In the genomic region with DNA sequence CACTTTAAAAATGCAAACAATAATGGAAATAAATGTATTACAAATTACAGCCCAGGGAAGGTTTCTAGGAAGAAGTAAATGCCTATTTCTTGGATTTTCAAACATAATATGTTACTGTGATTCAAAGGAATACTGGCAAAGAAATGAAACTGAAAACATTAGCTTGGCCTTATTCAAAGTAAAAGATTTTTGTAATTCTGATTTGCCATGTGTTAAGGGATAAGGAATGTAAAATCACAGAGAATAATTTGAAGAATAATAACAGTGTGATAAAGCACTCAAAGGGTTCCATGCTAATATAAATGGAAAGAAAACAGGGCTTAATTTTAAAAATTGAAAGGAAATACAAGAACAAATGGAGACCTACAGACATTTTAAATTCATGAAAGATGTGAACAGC, we compare ENCODE assay signal across 26 cellular contexts.
DNase-seq lines count a peak whose midpoint lies in the region; ATAC-seq and TF ChIP-seq lines count a peak whose summit lies in the region.
"Had no signal": no experiment of that assay in that cellular context is flagged by ENCODE, and none has a peak within 500 bp of the region (broad histone marks: within the 10 kb centered on the region; RNA-seq: fewer than 3 reads in every experiment).

No MANE protein-coding gene starts in this region.

- H3K9me1 ChIP-seq in IMR-90 (ENCODE audit: insufficient read depth, low read length): no peaks in the 10 kb centered on the region

- ATAC-seq in IMR-90 (ENCODE audit: low read depth): peak; percentile 60
- no peak for ATAC-seq in thoracic aorta (ENCODE audit: insufficient number of reproducible peaks, low FRiP score, low read depth)
- ATAC-seq in GM21528 (IDR thresholded peaks at IDR 0.05; ENCODE audit: low FRiP score, unreplicated experiment): no peak
- ATAC-seq in GM18502 (IDR thresholded peaks at IDR 0.05; ENCODE audit: poor library complexity, unreplicated experiment): no peak
- ATAC-seq: HepG2 had no signal

- no peak for TF ChIP-seq POLR2A in IMR-90 (IDR thresholded peaks at IDR 0.05; ENCODE audit: low read depth, low read length)

- CTCF ChIA-PET in IMR-90 (lab: Yijun Ruan, JAX): no interaction called here

- H3K27ac Mint-ChIP-seq in chondrocyte (ENCODE audit: unreplicated experiment) (peak overlapping the region; percentile 60), mesothelial cell of epicardium (peak overlapping the region; percentile 13)
- H3K27ac Mint-ChIP-seq: CD14-positive monocyte had no signal

- H4K8ac ChIP-seq in IMR-90 (ENCODE audit: low read depth in 2 of 2, low read length in 2 of 2): no peak overlapping the region

- no peak overlapping the region for H3K9ac ChIP-seq in IMR-90 (ENCODE audit: low read depth, low read length)

- intact Hi-C loops in IMR-90 (cut with micrococcal nuclease): no loop called here

- no peak for TF ChIP-seq RAD21 in IMR-90 (IDR thresholded peaks at IDR 0.05; ENCODE audit: low read length)

- no peak overlapping the region for H2BK120ac ChIP-seq in IMR-90 (ENCODE audit: low read depth, low read length)

- no peaks in the 10 kb centered on the region for H3K79me1 ChIP-seq in IMR-90 (ENCODE audit: low read depth in 1 of 2, low read length in 2 of 2)

- H2AK5ac ChIP-seq in IMR-90 (ENCODE audit: low read depth, low read length): no peak overlapping the region

- no peak overlapping the region for H3K27ac ChIP-seq in IMR-90 (ENCODE audit: insufficient read depth, low read length)
- H3K27ac ChIP-seq in thoracic aorta: no peak overlapping the region
- H3K27ac ChIP-seq: PC-9 had no signal

- H3K18ac ChIP-seq in IMR-90 (ENCODE audit: low read depth, low read length): no peak overlapping the region

- no peaks in the 10 kb centered on the region for H4K20me1 ChIP-seq in IMR-90 (ENCODE audit: insufficient read depth, low read length)

- no peak overlapping the region for H3K14ac ChIP-seq in IMR-90 (replicated peaks; ENCODE audit: low read depth, low read length)

- H3K9me3 Mint-ChIP-seq in chondrocyte (ENCODE audit: low read depth) (peaks cover 4% of the 10 kb centered on the region), mesothelial cell of epicardium (peaks cover 4% of the 10 kb centered on the region)

- in situ Hi-C loops in IMR-90 (cut with MboI; ENCODE audit: low sequenced_read_pairs): no loop called here

- H2AK9ac ChIP-seq in IMR-90 (replicated peaks; ENCODE audit: low read depth, low read length, poor library complexity): no peak overlapping the region

- TF ChIP-seq CTCF in IMR-90 (conservative IDR thresholded peaks at IDR 0.05; ENCODE audit: low read depth, low read length) (no peak), chondrocyte (IDR thresholded peaks at IDR 0.05) (no peak), mesothelial cell of epicardium (IDR thresholded peaks at IDR 0.05; ENCODE audit: unreplicated experiment) (no peak), thoracic aorta (IDR thresholded peaks at IDR 0.05) (no peak)

- H3K4me1 ChIP-seq in IMR-90 (ENCODE audit: control insufficient read depth, insufficient read depth, low read length): no peaks in the 10 kb centered on the region; the same call in 1 of the 2 replicates
- peaks cover 4 to 11% of the 10 kb centered on the region in 2 donors for H3K4me1 ChIP-seq in thoracic aorta (ENCODE audit: control insufficient read depth in 1 of 2, low read depth in 2 of 2)

- H3K27me3 Mint-ChIP-seq in chondrocyte (ENCODE audit: low read depth) (no peaks in the 10 kb centered on the region), mesothelial cell of epicardium (ENCODE audit: low read depth) (no peaks in the 10 kb centered on the region)

- peaks cover 21% of the 10 kb centered on the region for H3K4me1 Mint-ChIP-seq in chondrocyte (ENCODE audit: low read depth)
- H3K4me1 Mint-ChIP-seq in mesothelial cell of epicardium: peaks cover 19% of the 10 kb centered on the region
- H3K4me1 Mint-ChIP-seq: CD14-positive monocyte had no signal

- peak overlapping the region; percentile 41 for H2BK5ac ChIP-seq in IMR-90 (ENCODE audit: low read depth, low read length, poor library complexity, severe bottlenecking)

- dilution Hi-C loops in IMR-90 (cut with HindIII; ENCODE audit: low sequenced_read_pairs, unreplicated experiment): no loop called here

- H3K4ac ChIP-seq in IMR-90 (ENCODE audit: low read depth, low read length): no peak overlapping the region

- H3K4me3 Mint-ChIP-seq in chondrocyte (ENCODE audit: unreplicated experiment) (peak overlapping the region; percentile 5), mesothelial cell of epicardium (no peak overlapping the region)
- H3K4me3 Mint-ChIP-seq: CD14-positive monocyte had no signal

- H2AFZ ChIP-seq in IMR-90 (replicated peaks; ENCODE audit: low read length, poor library complexity): no peak overlapping the region
- H2AFZ ChIP-seq: PC-9 had no signal

- H4K5ac ChIP-seq in IMR-90 (ENCODE audit: low read depth, low read length): no peak overlapping the region

- peak overlapping the region; percentile 63; the same call in 1 of the 2 replicates for H3K4me2 ChIP-seq in IMR-90 (ENCODE audit: low read depth, low read length)
- H3K4me2 ChIP-seq: PC-9 had no signal

- no peak for DNase-seq in IMR-90
- DNase-seq in chondrocyte (ENCODE audit: low spot score): no peak
- no peak for DNase-seq in mesothelial cell of epicardium (ENCODE audit: low spot score in 2 of 2, unreplicated experiment in 2 of 2)
- no peak for DNase-seq in thoracic aorta (ENCODE audit: low spot score)
- no peak for DNase-seq in OCI-M2 (lab: John Stamatoyannopoulos, UW; ENCODE audit: unreplicated experiment)
- DNase-seq: ACHN; BE2C; Calu3; DND-41; KBM-7; MV-4-11; NCI-H1105 treated with DMSO at 0.1 percent for 48 hours; NCI-H146; NCI-H1930; NCI-H2107; NCI-H446; NCI-H524 treated with DMSO at 0.1 percent for 48 hours; NCI-H774; NK-92 treated with Interleukin-12 subunit alpha and Interleukin-12 subunit beta, amount 100 ng/mL, for 24 hours; PC-9; Right ventricle myocardium superior; RPMI8226 had no signal

- H3K36me3 ChIP-seq in IMR-90 (ENCODE audit: control insufficient read depth, insufficient read depth, low read length) (no peaks in the 10 kb centered on the region), thoracic aorta (no peaks in the 10 kb centered on the region)
- H3K36me3 ChIP-seq: BE2C had no signal

- POLR2A ChIA-PET in IMR-90 (lab: Charles Lee; ENCODE audit: unreplicated experiment): no interaction called here

- H3K56ac ChIP-seq in IMR-90 (ENCODE audit: extremely low read depth, insufficient read depth, low read length): no peak overlapping the region

- H3K36me3 Mint-ChIP-seq in chondrocyte (ENCODE audit: low read depth): no peaks in the 10 kb centered on the region
- no peaks in the 10 kb centered on the region for H3K36me3 Mint-ChIP-seq in mesothelial cell of epicardium
- H3K36me3 Mint-ChIP-seq: CD14-positive monocyte had no signal

- H3K9me3 ChIP-seq in IMR-90 (ENCODE audit: control insufficient read depth, insufficient read depth, low read length): no peaks in the 10 kb centered on the region
- no peaks in the 10 kb centered on the region for H3K9me3 ChIP-seq in thoracic aorta
- H3K9me3 ChIP-seq: BE2C had no signal

- H3K23ac ChIP-seq in IMR-90 (ENCODE audit: low read depth, low read length): no peak overlapping the region

- H4K91ac ChIP-seq in IMR-90 (ENCODE audit: insufficient read depth, low read depth, low read length): no peak overlapping the region

- H2BK20ac ChIP-seq in IMR-90 (ENCODE audit: low read depth, low read length): no peak overlapping the region

- H3K4me3 ChIP-seq in IMR-90 (ENCODE audit: insufficient read depth, low read depth, low read length) (no peak overlapping the region), thoracic aorta (peak overlapping the region; percentile 2)
- H3K4me3 ChIP-seq: PC-9 had no signal

- no TSS peak for BruUV-seq in IMR-90 (replicated peaks; lab: Mats Ljungman, UMichigan)

- H3K27me3 ChIP-seq in IMR-90 (ENCODE audit: control insufficient read depth, insufficient read depth, low read length): no peaks in the 10 kb centered on the region
- no peaks in the 10 kb centered on the region for H3K27me3 ChIP-seq in thoracic aorta (replicated peaks; ENCODE audit: insufficient read depth)
- H3K27me3 ChIP-seq: BE2C had no signal

- no peak overlapping the region for H2BK15ac ChIP-seq in IMR-90 (ENCODE audit: low read depth, low read length)

TF ChIP-seq in IMR-90, 13 proteins besides CTCF, POLR2A, EP300 and RAD21:
- no peak for TF ChIP-seq RFX5 (IDR thresholded peaks at IDR 0.05; ENCODE audit: low read depth, low read length)
